In the genomic region with DNA sequence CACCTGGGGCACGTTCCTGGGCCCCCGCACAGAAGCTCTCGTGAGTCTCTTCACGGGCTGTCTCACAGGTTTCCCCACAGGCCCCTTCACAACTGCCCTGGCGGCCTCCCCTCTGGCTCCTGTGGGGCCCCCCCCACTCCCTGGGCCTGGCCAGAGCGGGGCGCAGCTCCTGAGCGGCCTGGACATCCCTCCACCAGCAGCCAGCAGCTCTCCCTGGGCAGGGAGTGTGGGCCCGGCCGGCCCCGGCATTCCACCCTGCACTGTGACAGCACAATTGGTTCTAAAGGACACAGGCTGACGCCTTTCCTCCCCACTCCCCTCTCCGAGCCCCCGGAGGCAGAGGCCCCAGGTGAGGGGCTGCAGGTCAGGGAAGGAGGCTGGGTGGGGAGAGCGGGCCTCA, we compare ENCODE assay signal across 7 cellular contexts.
"Had no signal": no experiment of that assay in that cellular context is flagged by ENCODE, and none has a peak within 500 bp of the region (broad histone marks: within the 10 kb centered on the region; RNA-seq: fewer than 3 reads in every experiment).

No MANE protein-coding gene starts in this region.

- DNase-seq: GM23248, GOT3, H7, KG1 had no signal

- ATAC-seq: HCT116 had no signal

- H3K4me3 ChIP-seq: GM23248, HAP-1 had no signal

- H3K9ac ChIP-seq: GM23248 had no signal

- H3K27ac ChIP-seq: GM23248 had no signal

- H3K4me1 ChIP-seq: HAP-1 had no signal

- H2AFZ ChIP-seq: GM23248 had no signal

- H3K9me3 ChIP-seq: HAP-1 had no signal

- FAIRE-seq: HTR-8/SVneo had no signal
